ENCODE assay signal across 10 cellular contexts in the genomic region with DNA sequence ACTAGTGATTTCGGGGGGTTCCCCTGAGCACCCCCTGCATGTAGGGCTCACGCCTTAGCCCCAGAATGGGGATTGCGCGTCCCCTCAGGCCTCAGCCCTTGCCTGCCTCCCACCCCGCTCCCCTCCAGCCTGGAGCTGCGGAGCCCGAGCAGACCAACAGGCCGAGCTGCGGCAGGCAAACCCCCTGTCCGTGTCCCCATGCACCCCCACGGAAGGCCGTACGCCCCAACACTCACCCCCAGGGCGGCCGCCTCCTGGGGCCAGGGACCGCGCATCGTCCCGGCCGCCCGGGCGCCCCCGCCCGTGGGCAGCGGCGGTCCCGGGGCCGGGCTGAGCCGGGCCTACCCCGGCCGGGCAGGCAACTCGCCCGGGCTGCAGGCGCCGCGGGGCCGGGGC. TPM values are rescaled to one million over a fixed set of nuclear protein-coding genes. Genes with fewer than 3 reads are reported as not detected.
DNase-seq lines count a peak whose midpoint lies in the region; ATAC-seq and TF ChIP-seq lines count a peak whose summit lies in the region.
"Had no signal": no experiment of that assay in that cellular context is flagged by ENCODE, and none has a peak within 500 bp of the region (broad histone marks: within the 10 kb centered on the region; RNA-seq: fewer than 3 reads in every experiment).

No MANE protein-coding gene starts in this region.

- no peaks in the 10 kb centered on the region for H3K9me3 Mint-ChIP-seq in stimulated activated effector memory CD8-positive, alpha-beta T cell treated with anti-CD3 and anti-CD28 coated beads, Interleukin-12 subunit alpha, Interleukin-12 subunit beta, amount 100 ng/mL, for 72 hours

- ATAC-seq in stimulated activated effector memory CD8-positive, alpha-beta T cell treated with anti-CD3 and anti-CD28 coated beads, Interleukin-12 subunit alpha, Interleukin-12 subunit beta, amount 100 ng/mL, for 72 hours, result no peak

- H3K27me3 ChIP-seq in H7 (ENCODE audit: control insufficient read depth, insufficient read depth, low read length), result peaks cover 16% of the 10 kb centered on the region

- no peak overlapping the region for H3K27ac Mint-ChIP-seq in stimulated activated effector memory CD8-positive, alpha-beta T cell treated with anti-CD3 and anti-CD28 coated beads, Interleukin-12 subunit alpha, Interleukin-12 subunit beta, amount 100 ng/mL, for 72 hours

- no peaks in the 10 kb centered on the region for H3K36me3 Mint-ChIP-seq in stimulated activated effector memory CD8-positive, alpha-beta T cell treated with anti-CD3 and anti-CD28 coated beads, Interleukin-12 subunit alpha, Interleukin-12 subunit beta, amount 100 ng/mL, for 72 hours

- no peaks in the 10 kb centered on the region for H3K9me3 ChIP-seq in iPS-18c (ENCODE audit: control insufficient read depth, insufficient read depth, low read length)
- H3K9me3 ChIP-seq: left lung had no signal

- no peaks in the 10 kb centered on the region for H3K36me3 ChIP-seq in H7 (replicated peaks; ENCODE audit: control insufficient read depth, insufficient read depth, low read length)
- H3K36me3 ChIP-seq: left lung had no signal

- TF ChIP-seq CTCF in VCaP (conservative IDR thresholded peaks at IDR 0.05), result no peak

- H3K4me1 Mint-ChIP-seq in stimulated activated effector memory CD8-positive, alpha-beta T cell treated with anti-CD3 and anti-CD28 coated beads, Interleukin-12 subunit alpha, Interleukin-12 subunit beta, amount 100 ng/mL, for 72 hours, result peaks cover 9% of the 10 kb centered on the region

- H3K4me3 ChIP-seq in H7 (ENCODE audit: insufficient read depth, low read depth, low read length), result peak overlapping the region; percentile 56
- peak overlapping the region; percentile 51 for H3K4me3 ChIP-seq in iPS-18c (ENCODE audit: insufficient read depth, low read depth, low read length)

- peak overlapping the region; percentile 80 for H3K27ac ChIP-seq in VCaP
- H3K27ac ChIP-seq: left lung had no signal

- H3K4me3 Mint-ChIP-seq in stimulated activated effector memory CD8-positive, alpha-beta T cell treated with anti-CD3 and anti-CD28 coated beads, Interleukin-12 subunit alpha, Interleukin-12 subunit beta, amount 100 ng/mL, for 72 hours, result peak overlapping the region; percentile 70

- DNase-seq in H7 (no peak), mesenteric fat pad (ENCODE audit: low spot score) (no peak), AG20443 (ENCODE audit: low spot score) (no peak)
- peak in 1 of 2 donors; percentile 51 for DNase-seq in stimulated activated effector memory CD8-positive, alpha-beta T cell treated with anti-CD3 and anti-CD28 coated beads, Interleukin-12 subunit alpha, Interleukin-12 subunit beta, amount 100 ng/mL, for 72 hours (ENCODE audit: low spot score in 2 of 2)
- DNase-seq in activated CD4-positive, alpha-beta T cell treated with anti-CD3 and anti-CD28 coated beads, Interleukin-2, amount 50 U/mL, for 1 hour, result no peak
- DNase-seq: T1000 had no signal

RNA-seq across cellular contexts. Expression of gene KCNB1, which starts 1.2 kb away (rescaled TPM):
- 0.41 and 0.48 TPM in 2 replicates for total RNA-seq in H7 (2014; rRNA removed; shearing (Covaris generic))
- total RNA-seq in mesenteric fat pad, result 43.0 TPM
- total RNA-seq: M059J had no signal

Comparison
In these comparisons a context has a peak if more than half of its experiments do, and no peak if none do; other contexts are left out.
1. RNA of gene KCNB1, which starts 1.2 kb away (total RNA-seq): 43.0 TPM in mesenteric fat pad (single experiment); 0.41 to 0.48 TPM in H7; every median in the first group is over 10 times any median in the second.